ENCODE assay signal across 14 cellular contexts in the genomic region with DNA sequence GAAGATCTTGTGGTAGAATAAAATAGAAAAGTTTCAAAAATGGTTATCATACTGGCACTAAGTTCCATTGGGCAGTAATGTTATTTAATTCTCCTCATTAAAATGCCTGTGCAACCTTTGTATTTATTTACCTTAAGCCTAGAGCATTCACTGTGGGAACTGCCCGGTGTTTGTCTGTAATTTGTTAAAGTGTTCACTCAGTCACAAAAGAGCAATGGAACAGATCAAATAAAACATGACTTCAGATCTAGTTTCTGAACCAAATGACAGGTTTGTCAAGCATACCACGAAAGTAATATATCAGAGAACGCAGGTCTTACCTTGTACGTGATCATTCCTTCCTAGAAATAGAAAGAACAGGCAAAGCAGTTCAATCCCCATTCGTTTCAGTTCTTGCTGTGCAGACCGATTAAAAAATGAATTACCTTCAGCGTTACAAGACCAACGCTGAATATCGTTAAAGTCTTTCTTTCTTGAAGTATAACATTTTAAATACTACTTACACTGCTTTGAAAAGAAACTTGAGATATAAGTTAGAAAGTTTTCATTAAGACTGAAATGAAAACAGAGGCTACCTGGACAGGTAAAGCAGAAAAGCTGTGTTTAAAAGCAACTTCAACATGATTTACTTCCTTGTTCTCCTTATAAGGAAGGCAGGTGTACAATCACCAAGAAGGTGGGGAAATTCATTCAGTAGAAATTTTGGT. TPM values are rescaled to one million over a fixed set of nuclear protein-coding genes. Genes with fewer than 3 reads are reported as not detected.
DNase-seq lines count a peak whose midpoint lies in the region; ATAC-seq and TF ChIP-seq lines count a peak whose summit lies in the region.
"Had no signal": no experiment of that assay in that cellular context is flagged by ENCODE, and none has a peak within 500 bp of the region (broad histone marks: within the 10 kb centered on the region; RNA-seq: fewer than 3 reads in every experiment).

A gene with protein sequence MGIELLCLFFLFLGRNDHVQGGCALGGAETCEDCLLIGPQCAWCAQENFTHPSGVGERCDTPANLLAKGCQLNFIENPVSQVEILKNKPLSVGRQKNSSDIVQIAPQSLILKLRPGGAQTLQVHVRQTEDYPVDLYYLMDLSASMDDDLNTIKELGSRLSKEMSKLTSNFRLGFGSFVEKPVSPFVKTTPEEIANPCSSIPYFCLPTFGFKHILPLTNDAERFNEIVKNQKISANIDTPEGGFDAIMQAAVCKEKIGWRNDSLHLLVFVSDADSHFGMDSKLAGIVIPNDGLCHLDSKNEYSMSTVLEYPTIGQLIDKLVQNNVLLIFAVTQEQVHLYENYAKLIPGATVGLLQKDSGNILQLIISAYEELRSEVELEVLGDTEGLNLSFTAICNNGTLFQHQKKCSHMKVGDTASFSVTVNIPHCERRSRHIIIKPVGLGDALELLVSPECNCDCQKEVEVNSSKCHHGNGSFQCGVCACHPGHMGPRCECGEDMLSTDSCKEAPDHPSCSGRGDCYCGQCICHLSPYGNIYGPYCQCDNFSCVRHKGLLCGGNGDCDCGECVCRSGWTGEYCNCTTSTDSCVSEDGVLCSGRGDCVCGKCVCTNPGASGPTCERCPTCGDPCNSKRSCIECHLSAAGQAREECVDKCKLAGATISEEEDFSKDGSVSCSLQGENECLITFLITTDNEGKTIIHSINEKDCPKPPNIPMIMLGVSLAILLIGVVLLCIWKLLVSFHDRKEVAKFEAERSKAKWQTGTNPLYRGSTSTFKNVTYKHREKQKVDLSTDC (minus strand): TSS at position 590 of the 707 bp plus-strand sequence. CDS start 209 bp downstream, at position 381.

- peak within 1 kb of the TSS; percentile 90 for H3K4ac ChIP-seq in trophoblast cell (ENCODE audit: low read depth, low read length)

- H4K12ac ChIP-seq in trophoblast cell (ENCODE audit: low read depth, low read length), result no peak within 1 kb of the TSS

- no peak within 1 kb of the TSS for H3K27ac Mint-ChIP-seq in activated T-helper 1 cell treated with anti-CD3 and anti-CD28 coated beads, Interleukin-12 subunit alpha, Interleukin-12 subunit beta, Interleukin-2, Interleukin-4 antibody, amounts not matched to agents 30 ng/mL and 10 ng/mL and 1 ng/mL, durations not matched to agents 14 hours and 24 hours and 36 hours

- H3K79me1 ChIP-seq in trophoblast cell (ENCODE audit: low read length), result peaks cover 16% of the 10 kb centered on the region

- no peaks in the 10 kb centered on the region for H3K9me2 ChIP-seq in hepatocyte (replicated peaks; ENCODE audit: insufficient read depth)

- peak within 1 kb of the TSS; percentile 68 for H4K91ac ChIP-seq in trophoblast cell (ENCODE audit: low read depth, low read length)

- H2AFZ ChIP-seq in hepatocyte, result peak within 1 kb of the TSS; percentile 1
- no peak within 1 kb of the TSS for H2AFZ ChIP-seq in trophoblast cell (ENCODE audit: insufficient read depth, low read length, poor library complexity)

- H3K4me3 Mint-ChIP-seq in activated T-helper 1 cell treated with anti-CD3 and anti-CD28 coated beads, Interleukin-12 subunit alpha, Interleukin-12 subunit beta, Interleukin-2, Interleukin-4 antibody, amounts not matched to agents 30 ng/mL and 10 ng/mL and 1 ng/mL, durations not matched to agents 14 hours and 24 hours and 36 hours, result no peak within 1 kb of the TSS
- H3K4me3 Mint-ChIP-seq: neural crest cell had no signal

- peaks cover 14% of the 10 kb centered on the region for H3K79me2 ChIP-seq in hepatocyte
- peaks cover 8% of the 10 kb centered on the region for H3K79me2 ChIP-seq in trophoblast cell (ENCODE audit: control insufficient read depth, insufficient read depth, low read length, poor library complexity)

- H3K36me3 Mint-ChIP-seq in activated T-helper 1 cell treated with anti-CD3 and anti-CD28 coated beads, Interleukin-12 subunit alpha, Interleukin-12 subunit beta, Interleukin-2, Interleukin-4 antibody, amounts not matched to agents 30 ng/mL and 10 ng/mL and 1 ng/mL, durations not matched to agents 14 hours and 24 hours and 36 hours (ENCODE audit: low read depth), result no peaks in the 10 kb centered on the region

- H3K27ac ChIP-seq in hepatocyte (peak within 1 kb of the TSS; percentile 86), trophoblast cell (ENCODE audit: low read depth, low read length) (peak within 1 kb of the TSS; percentile 72)

- H2BK120ac ChIP-seq in trophoblast cell (ENCODE audit: insufficient read depth, low read length, poor library complexity), result peak within 1 kb of the TSS; percentile 80

- H3K4me1 ChIP-seq in hepatocyte (ENCODE audit: insufficient read depth) (no peaks in the 10 kb centered on the region), trophoblast cell (ENCODE audit: control insufficient read depth in 1 of 2, insufficient read depth in 2 of 2, low read length in 2 of 2) (peaks cover 16 to 25% of the 10 kb centered on the region in 2 experiments)

- 51% methylated on average over 9 of the region's 9 CpGs for WGBS in hepatocyte (ENCODE audit: low lambda C conversion rate, missing lambda C conversion rate)
- WGBS in trophoblast cell (ENCODE audit: extremely low coverage, insufficient coverage, insufficient read length), result no CpG with 5 or more reads among the region's 9 CpGs

- no peaks in the 10 kb centered on the region for H3K9me3 ChIP-seq in hepatocyte (ENCODE audit: low read depth)
- H3K9me3 ChIP-seq in trophoblast cell (ENCODE audit: insufficient read depth, low read depth, low read length), result no peaks in the 10 kb centered on the region

- H4K20me1 ChIP-seq in hepatocyte (ENCODE audit: insufficient read depth, poor library complexity, severe bottlenecking), result no peaks in the 10 kb centered on the region

- no peak within 1 kb of the TSS for H2BK12ac ChIP-seq in trophoblast cell (ENCODE audit: low read length)

- H3K4me2 ChIP-seq in hepatocyte, result peak within 1 kb of the TSS; percentile 65
- H3K4me2 ChIP-seq in trophoblast cell (ENCODE audit: low read length), result peak within 1 kb of the TSS; percentile 63

- H3K4me3 ChIP-seq in hepatocyte (peak within 1 kb of the TSS; percentile 11), trophoblast cell (ENCODE audit: low read depth, low read length) (peak within 1 kb of the TSS; percentile 68)

- H3K27me3 Mint-ChIP-seq in activated T-helper 1 cell treated with anti-CD3 and anti-CD28 coated beads, Interleukin-12 subunit alpha, Interleukin-12 subunit beta, Interleukin-2, Interleukin-4 antibody, amounts not matched to agents 30 ng/mL and 10 ng/mL and 1 ng/mL, durations not matched to agents 14 hours and 24 hours and 36 hours (ENCODE audit: insufficient read depth), result no peaks in the 10 kb centered on the region

- DNase-seq in DMS153 (lab: John Stamatoyannopoulos, UW) (peak; percentile 53), NCI-H774 (lab: John Stamatoyannopoulos, UW) (peak; percentile 42), hepatocyte (ENCODE audit: low spot score) (no peak), trophoblast cell (peak in 1 of 2 donors; percentile 33), RKO (ENCODE audit: low spot score) (no peak), D341Med (ENCODE audit: low spot score) (no peak)
- DNase-seq in activated T-helper 1 cell treated with anti-CD3 and anti-CD28 coated beads, Interleukin-12 subunit alpha, Interleukin-12 subunit beta, Interleukin-2, Interleukin-4 antibody, amounts not matched to agents 30 ng/mL and 10 ng/mL and 1 ng/mL, durations not matched to agents 14 hours and 24 hours and 36 hours (ENCODE audit: low spot score), result no peak
- DNase-seq: activated naive CD4-positive, alpha-beta T cell treated with anti-CD3 and anti-CD28 coated beads, Interleukin-2, amount 50 U/mL, for 16 hours; AML-193; cerebellar nuclear complex; KG1; NCI-H1930 had no signal

- no peak within 1 kb of the TSS for H3K23ac ChIP-seq in trophoblast cell (ENCODE audit: low read length)

- no peak for ATAC-seq in GM21515 (IDR thresholded peaks at IDR 0.05; ENCODE audit: unreplicated experiment)

- no peak within 1 kb of the TSS for H4K8ac ChIP-seq in trophoblast cell (ENCODE audit: low read depth, low read length)

- H2AK5ac ChIP-seq in trophoblast cell (ENCODE audit: low read length), result no peak within 1 kb of the TSS

- no peaks in the 10 kb centered on the region for H3K9me3 Mint-ChIP-seq in activated T-helper 1 cell treated with anti-CD3 and anti-CD28 coated beads, Interleukin-12 subunit alpha, Interleukin-12 subunit beta, Interleukin-2, Interleukin-4 antibody, amounts not matched to agents 30 ng/mL and 10 ng/mL and 1 ng/mL, durations not matched to agents 14 hours and 24 hours and 36 hours

- intact Hi-C loops in activated T-helper 1 cell treated with anti-CD3 and anti-CD28 coated beads, Interleukin-12 subunit alpha, Interleukin-12 subunit beta, Interleukin-2, Interleukin-4 antibody, amounts not matched to agents 30 ng/mL and 10 ng/mL and 1 ng/mL, durations not matched to agents 14 hours and 24 hours and 36 hours (cut with micrococcal nuclease), result no loop called here

- TF ChIP-seq CTCF in hepatocyte (IDR thresholded peaks at IDR 0.05; ENCODE audit: poor library complexity), result no peak

- H3K18ac ChIP-seq in trophoblast cell (ENCODE audit: low read length), result no peak within 1 kb of the TSS

- no peaks in the 10 kb centered on the region for H3K4me1 Mint-ChIP-seq in activated T-helper 1 cell treated with anti-CD3 and anti-CD28 coated beads, Interleukin-12 subunit alpha, Interleukin-12 subunit beta, Interleukin-2, Interleukin-4 antibody, amounts not matched to agents 30 ng/mL and 10 ng/mL and 1 ng/mL, durations not matched to agents 14 hours and 24 hours and 36 hours (ENCODE audit: low read depth)
- H3K4me1 Mint-ChIP-seq: neural crest cell had no signal

- H2BK5ac ChIP-seq in trophoblast cell (ENCODE audit: low read depth, low read length, poor library complexity), result no peak within 1 kb of the TSS

- H3K36me3 ChIP-seq in hepatocyte (replicated peaks; ENCODE audit: insufficient read depth, low read depth), result no peaks in the 10 kb centered on the region
- H3K36me3 ChIP-seq in trophoblast cell (ENCODE audit: control insufficient read depth in 1 of 2, insufficient read depth in 2 of 2, low read length in 2 of 2), result peaks cover 8 to 12% of the 10 kb centered on the region in 2 experiments

- H3K27me3 ChIP-seq in hepatocyte, result no peaks in the 10 kb centered on the region
- no peaks in the 10 kb centered on the region for H3K27me3 ChIP-seq in trophoblast cell (ENCODE audit: insufficient read depth, low read length)

- H3K14ac ChIP-seq in trophoblast cell (ENCODE audit: low read length), result no peak within 1 kb of the TSS

- H3K9ac ChIP-seq in trophoblast cell (ENCODE audit: low read length), result peak within 1 kb of the TSS; percentile 79

RNA-seq across cellular contexts. Expression of the gene that starts here (rescaled TPM):
- total RNA-seq in hepatocyte, result 37.4 and 41.1 TPM in 2 replicates
- polyA plus RNA-seq in hepatocyte, result 20.3 and 21.0 TPM in 2 replicates
- 100 and 101 TPM in 2 replicates for polyA plus RNA-seq in trophoblast cell (2013)
- total RNA-seq in activated T-helper 1 cell treated with anti-CD3 and anti-CD28 coated beads, Interleukin-12 subunit alpha, Interleukin-12 subunit beta, Interleukin-2, Interleukin-4 antibody, amounts not matched to agents 30 ng/mL and 10 ng/mL and 1 ng/mL, durations not matched to agents 14 hours and 24 hours and 36 hours, result not detected in 2 replicates
- total RNA-seq: neural crest cell had no signal

Comparison
In these comparisons a context has a peak if more than half of its experiments do, and no peak if none do; other contexts are left out.
1. RNA of the gene that starts here (total RNA-seq): 37.4 to 41.1 TPM in hepatocyte; not detected in activated T-helper 1 cell treated with anti-CD3 and anti-CD28 coated beads, Interleukin-12 subunit alpha, Interleukin-12 subunit beta, Interleukin-2, Interleukin-4 antibody, amounts not matched to agents 30 ng/mL and 10 ng/mL and 1 ng/mL, durations not matched to agents 14 hours and 24 hours and 36 hours; every median in the first group is over 10 times any median in the second.
2. DNase-seq: peak in DMS153 (single experiment) and NCI-H774 (single experiment); none in hepatocyte (single experiment), RKO (single experiment), D341Med (single experiment) and activated T-helper 1 cell treated with anti-CD3 and anti-CD28 coated beads, Interleukin-12 subunit alpha, Interleukin-12 subunit beta, Interleukin-2, Interleukin-4 antibody, amounts not matched to agents 30 ng/mL and 10 ng/mL and 1 ng/mL, durations not matched to agents 14 hours and 24 hours and 36 hours (single experiment).